Comparison of ENCODE assay signal across 21 cellular contexts in genomic region chrX:10171291-10171690, GRCh38. TPM values are rescaled to one million over a fixed set of nuclear protein-coding genes. Genes with fewer than 3 reads are reported as not detected.
DNase-seq lines count a peak whose midpoint lies in the region; ATAC-seq and TF ChIP-seq lines count a peak whose summit lies in the region.
"Had no signal": no experiment of that assay in that cellular context is flagged by ENCODE, and none has a peak within 500 bp of the region (broad histone marks: within the 10 kb centered on the region; RNA-seq: fewer than 3 reads in every experiment).

No MANE protein-coding gene starts in this region.

- intact Hi-C loops in CD14-positive monocyte (cut with micrococcal nuclease): no loop called here

- peaks cover 2 to 5% of the 10 kb centered on the region in 2 donors for H3K36me3 Mint-ChIP-seq in CD14-positive monocyte
- H3K36me3 Mint-ChIP-seq: T-cell had no signal

- TF ChIP-seq RAD21 in SK-N-SH (IDR thresholded peaks at IDR 0.05; ENCODE audit: low read length): no peak

- H2AK5ac ChIP-seq in trophoblast cell (ENCODE audit: low read length): no peak overlapping the region

- H3K18ac ChIP-seq in trophoblast cell (ENCODE audit: low read length): no peak overlapping the region

- H3K4me1 ChIP-seq in trophoblast cell (ENCODE audit: control insufficient read depth in 1 of 2, insufficient read depth in 2 of 2, low read length in 2 of 2) (peaks cover 27 to 36% of the 10 kb centered on the region in 2 experiments), SK-N-SH (ENCODE audit: control insufficient read depth in 1 of 2, insufficient read depth in 2 of 2, low read depth in 1 of 2, low read length in 1 of 2) (peaks cover 0 to 8% of the 10 kb centered on the region in 2 experiments; a peak in 2 of 4 replicates)
- H3K4me1 ChIP-seq: HAP-1 had no signal

- H3K4me2 ChIP-seq in trophoblast cell (ENCODE audit: low read length) (no peak overlapping the region), SK-N-SH (no peak overlapping the region)
- H3K4me2 ChIP-seq: A549 had no signal

- no peak overlapping the region for H3K4me3 ChIP-seq in trophoblast cell (ENCODE audit: low read depth, low read length)
- H3K4me3 ChIP-seq in SK-N-SH (ENCODE audit: low read depth in 2 of 2, low read length in 1 of 2): no peak overlapping the region
- H3K4me3 ChIP-seq: A549; BLaER1 treated with 17β-estradiol and CSF1 and Interleukin-3, amounts not matched to agents 10 nM and 100 nM; GM23248; HAP-1; SK-N-MC had no signal

- H3K27ac Mint-ChIP-seq in CD14-positive monocyte: peak overlapping the region; percentile 13 to 88 (median 79)
- H3K27ac Mint-ChIP-seq: T-cell had no signal

- peak overlapping the region in 1 of 2 donors; percentile 63 for H3K4me3 Mint-ChIP-seq in CD14-positive monocyte
- H3K4me3 Mint-ChIP-seq: T-cell had no signal

- no peak overlapping the region for H4K12ac ChIP-seq in trophoblast cell (ENCODE audit: low read depth, low read length)

- H3K27me3 ChIP-seq in trophoblast cell (ENCODE audit: insufficient read depth, low read length) (no peaks in the 10 kb centered on the region), SK-N-SH (ENCODE audit: insufficient read depth) (peaks cover 13% of the 10 kb centered on the region; the same call in 1 of the 2 replicates)

- H3K36me3 ChIP-seq in trophoblast cell (ENCODE audit: control insufficient read depth in 1 of 2, insufficient read depth in 2 of 2, low read length in 2 of 2): no peaks in the 10 kb centered on the region
- no peaks in the 10 kb centered on the region for H3K36me3 ChIP-seq in SK-N-SH (replicated peaks in 1 of 2; ENCODE audit: control insufficient read depth in 1 of 2, insufficient read depth in 2 of 2, low read length in 1 of 2)
- H3K36me3 ChIP-seq: BLaER1 treated with 17β-estradiol and CSF1 and Interleukin-3, amounts not matched to agents 10 nM and 100 nM; HAP-1 had no signal

- H2BK120ac ChIP-seq in trophoblast cell (ENCODE audit: insufficient read depth, low read length, poor library complexity): peak overlapping the region; percentile 12

- no peak overlapping the region for H3K14ac ChIP-seq in trophoblast cell (ENCODE audit: low read length)

- peak overlapping the region; percentile 12 for H4K91ac ChIP-seq in trophoblast cell (ENCODE audit: low read depth, low read length)

- peaks cover 0 to 8% (median 1%) of the 10 kb centered on the region in 7 donors for H3K9me3 Mint-ChIP-seq in CD14-positive monocyte
- H3K9me3 Mint-ChIP-seq: T-cell had no signal

- H4K8ac ChIP-seq in trophoblast cell (ENCODE audit: low read depth, low read length): no peak overlapping the region

- no peak overlapping the region for H3K4ac ChIP-seq in trophoblast cell (ENCODE audit: low read depth, low read length)

- peaks cover 22% of the 10 kb centered on the region for H3K79me1 ChIP-seq in trophoblast cell (ENCODE audit: low read length)

- H3K79me2 ChIP-seq in trophoblast cell (ENCODE audit: control insufficient read depth, insufficient read depth, low read length, poor library complexity) (peaks cover 5% of the 10 kb centered on the region), SK-N-SH (ENCODE audit: insufficient read depth) (no peaks in the 10 kb centered on the region)

- no peak for TF ChIP-seq EP300 in SK-N-SH (IDR thresholded peaks at IDR 0.05; ENCODE audit: borderline replicate concordance in 1 of 2, low read depth in 1 of 2, low read length in 1 of 2)

- CTCF ChIA-PET in SK-N-SH (lab: Yijun Ruan, JAX): interaction anchor here (1.7 kb wide), 1 partner anchor 18 kb away, joined by 11 read pairs; no protein-coding TSS in a partner anchor

- no peak for DNase-seq in CD14-positive monocyte (ENCODE audit: low spot score)
- peak; percentile 83 for DNase-seq in MV-4-11 (lab: John Stamatoyannopoulos, UW)
- DNase-seq in trophoblast cell: no peak
- DNase-seq in activated naive CD4-positive, alpha-beta T cell treated with anti-CD3 and anti-CD28 coated beads, Interleukin-2, amount 50 U/mL, for 16 hours: no peak
- DNase-seq in effector CD4-positive, alpha-beta T cell: no peak
- no peak for DNase-seq in SK-N-SH
- DNase-seq: DMS79, GM23248, MM.1S, NCI-H1417, NCI-H187 treated with DMSO at 0.1 percent for 48 hours, NCI-H345, NCI-H526, T-cell had no signal

- H3K27me3 Mint-ChIP-seq in CD14-positive monocyte (ENCODE audit: low read depth in 3 of 3): peaks cover 0 to 10% (median 0%) of the 10 kb centered on the region in 3 donors

- H3K23ac ChIP-seq in trophoblast cell (ENCODE audit: low read length): no peak overlapping the region

- H3K9ac ChIP-seq in trophoblast cell (ENCODE audit: low read length) (no peak overlapping the region), SK-N-SH (no peak overlapping the region)
- H3K9ac ChIP-seq: BLaER1 treated with 17β-estradiol and CSF1 and Interleukin-3, amounts not matched to agents 10 nM and 100 nM; GM23248 had no signal

- ATAC-seq in GM18498 (IDR thresholded peaks at IDR 0.05; ENCODE audit: unreplicated experiment): no peak
- ATAC-seq: A549, Right ventricle myocardium inferior, T-cell had no signal

- H2BK5ac ChIP-seq in trophoblast cell (ENCODE audit: low read depth, low read length, poor library complexity): no peak overlapping the region

- no peaks in the 10 kb centered on the region for H3F3A ChIP-seq in SK-N-SH (replicated peaks; ENCODE audit: insufficient read depth)

- H3K27ac ChIP-seq in angular gyrus (ENCODE audit: low read depth, low read length) (peak overlapping the region; percentile 48), trophoblast cell (ENCODE audit: low read depth, low read length) (no peak overlapping the region), SK-N-SH (ENCODE audit: low read depth in 2 of 2, low read length in 1 of 2) (no peak overlapping the region)
- H3K27ac ChIP-seq: A549; BLaER1 treated with 17β-estradiol and CSF1 and Interleukin-3, amounts not matched to agents 10 nM and 100 nM; GM23248; SK-N-MC had no signal

- H2AFZ ChIP-seq in trophoblast cell (ENCODE audit: insufficient read depth, low read length, poor library complexity) (no peak overlapping the region), SK-N-SH (ENCODE audit: low read depth) (no peak overlapping the region)
- H2AFZ ChIP-seq: GM23248 had no signal

- no CpG with 5 or more reads among the region's 5 CpGs for WGBS in trophoblast cell (ENCODE audit: extremely low coverage, insufficient coverage, insufficient read length)
- WGBS in SK-N-SH (ENCODE audit: low lambda C conversion rate): 40% methylated on average over 5 of the region's 5 CpGs

- peaks cover 50% of the 10 kb centered on the region for H3K4me1 Mint-ChIP-seq in CD14-positive monocyte

- no peaks in the 10 kb centered on the region for H3K9me2 ChIP-seq in SK-N-SH

- H4K20me1 ChIP-seq in SK-N-SH (ENCODE audit: insufficient read depth): no peaks in the 10 kb centered on the region
- H4K20me1 ChIP-seq: BLaER1 treated with 17β-estradiol and CSF1 and Interleukin-3, amounts not matched to agents 10 nM and 100 nM had no signal

- TF ChIP-seq CTCF in CD14-positive monocyte (IDR thresholded peaks at IDR 0.05) (no peak), SK-N-SH (IDR thresholded peaks at IDR 0.05) (no peak)

- no peak overlapping the region for H2BK12ac ChIP-seq in trophoblast cell (ENCODE audit: low read length)

- H3K9me3 ChIP-seq in trophoblast cell (ENCODE audit: insufficient read depth, low read depth, low read length) (no peaks in the 10 kb centered on the region), SK-N-SH (no peaks in the 10 kb centered on the region)
- H3K9me3 ChIP-seq: A549, HAP-1 had no signal

- POLR2A ChIA-PET in SK-N-SH (lab: Yijun Ruan, JAX): no interaction called here

TF ChIP-seq in SK-N-SH, 30 proteins besides CTCF, POLR2A, EP300 and RAD21:
- TF ChIP-seq GATA2 (CRISPR knock-in tag; IDR thresholded peaks at IDR 0.05) (no peak), SIN3A (IDR thresholded peaks at IDR 0.05; ENCODE audit: borderline replicate concordance, low read depth, low read length) (no peak), FOXM1 (IDR thresholded peaks at IDR 0.05; ENCODE audit: low read depth) (no peak), NRF1 (IDR thresholded peaks at IDR 0.05; ENCODE audit: low read depth, low read length) (no peak), YY1 (IDR thresholded peaks at IDR 0.05; ENCODE audit: low read depth) (no peak), CHD2 (IDR thresholded peaks at IDR 0.05; ENCODE audit: low read length, partially characterized antibody) (no peak), ELF1 (IDR thresholded peaks at IDR 0.05) (no peak), IRF3 (IDR thresholded peaks at IDR 0.05; ENCODE audit: low read depth, low read length) (no peak), FOXJ3 (CRISPR knock-in tag; IDR thresholded peaks at IDR 0.05) (no peak), MEF2A (IDR thresholded peaks at IDR 0.05; ENCODE audit: borderline replicate concordance, low read depth) (no peak), TEAD4 (IDR thresholded peaks at IDR 0.05; ENCODE audit: borderline replicate concordance, insufficient read depth) (no peak), EZH2phosphoT487 (IDR thresholded peaks at IDR 0.05; ENCODE audit: borderline replicate concordance, low read depth) (no peak), SMC3 (IDR thresholded peaks at IDR 0.05; ENCODE audit: low read depth, low read length) (no peak)

RNA-seq across cellular contexts. Expression of gene CLCN4, which starts 14.5 kb away (rescaled TPM):
- polyA plus RNA-seq in CD14-positive monocyte (1 to 10 TPM; 1.3 to 1.9 TPM), SK-N-SH (2012; rRNA removed) (1.1 and 1.5 TPM in 2 replicates)
- 1.4 TPM in 2 replicates for polyA plus RNA-seq in trophoblast cell (2013)
- polyA plus RNA-seq in SK-N-SH (2012; cell fraction: cytosol; rRNA removed): 0.76 and 1.2 TPM in 2 replicates
- polyA plus RNA-seq in SK-N-SH (2012; cell fraction: nucleus; rRNA removed): 1.2 and 1.4 TPM in 2 replicates
